In the genomic region with DNA sequence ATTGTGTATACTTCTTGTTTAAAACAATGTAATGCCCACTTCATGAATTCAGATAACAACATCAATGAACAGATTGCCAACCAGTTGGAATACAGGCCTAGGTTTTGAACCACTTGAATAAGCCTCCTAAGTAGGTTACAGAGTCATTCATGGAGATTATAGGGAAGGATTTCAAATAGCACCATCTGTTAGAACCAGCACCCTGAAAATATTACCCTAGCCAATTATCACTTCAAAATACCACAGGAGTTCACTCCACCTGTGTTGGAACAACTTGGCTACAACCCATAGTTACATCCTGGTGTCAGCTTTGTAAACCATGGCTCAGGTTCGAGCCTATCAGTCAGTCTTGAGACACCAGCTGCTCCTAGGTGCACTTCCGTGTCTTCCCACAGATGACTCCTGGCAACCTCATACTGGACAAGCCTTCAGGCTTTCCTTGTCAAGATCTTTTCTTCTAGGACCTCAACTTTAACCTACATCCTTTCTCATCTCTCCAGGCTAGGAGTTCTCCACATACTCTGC, we compare ENCODE assay signal across 18 cellular contexts.
"Had no signal": no experiment of that assay in that cellular context is flagged by ENCODE, and none has a peak within 500 bp of the region (broad histone marks: within the 10 kb centered on the region; RNA-seq: fewer than 3 reads in every experiment).

No MANE protein-coding gene starts in this region.

- H3K27me3 Mint-ChIP-seq: activated naive CD4-positive, alpha-beta T cell treated with anti-CD3 and anti-CD28 coated beads, Interleukin-2, amount 50 U/mL, for 24 hours; stimulated activated naive B cell treated with anti-CD40 and anti-IgM and Interleukin-4, amounts not matched to agents 10 μg/mL and 1 μg/mL and 100 μg/mL, for 72 hours had no signal

- H3K36me3 Mint-ChIP-seq: activated naive CD4-positive, alpha-beta T cell treated with anti-CD3 and anti-CD28 coated beads, Interleukin-2, amount 50 U/mL, for 24 hours; stimulated activated naive B cell treated with anti-CD40 and anti-IgM and Interleukin-4, amounts not matched to agents 10 μg/mL and 1 μg/mL and 100 μg/mL, for 72 hours; WTC11 had no signal

- DNase-seq: activated gamma-delta T cell treated with Interleukin-2 at 50 U/mL for 16 hours; activated T-cell treated with anti-CD3 and anti-CD28 coated beads, Interleukin-2, amount 50 U/mL, for 1 hour; aorta; brain microvascular endothelial cell; central memory CD4-positive, alpha-beta T cell; heart right ventricle; islet precursor cell; mesenchymal stem cell; ovary; stimulated activated CD4-positive, alpha-beta T cell treated with anti-CD3 and anti-CD28 coated beads, Interleukin-2, amount 100 ng/mL, for 48 hours; stimulated activated CD8-positive, alpha-beta memory T cell treated with anti-CD3 and anti-CD28 coated beads, Interleukin-4, amount 100 ng/mL, for 48 hours; stimulated activated naive B cell treated with anti-CD40 and anti-IgM and Interleukin-4, amounts not matched to agents 10 μg/mL and 1 μg/mL and 100 μg/mL, for 72 hours; testis; trophoblast cell; uterus had no signal

- H3K9me3 Mint-ChIP-seq: activated naive CD4-positive, alpha-beta T cell treated with anti-CD3 and anti-CD28 coated beads, Interleukin-2, amount 50 U/mL, for 24 hours; nephron; WTC11 had no signal

- H3K4me1 Mint-ChIP-seq: activated naive CD4-positive, alpha-beta T cell treated with anti-CD3 and anti-CD28 coated beads, Interleukin-2, amount 50 U/mL, for 24 hours; nephron; stimulated activated naive B cell treated with anti-CD40 and anti-IgM and Interleukin-4, amounts not matched to agents 10 μg/mL and 1 μg/mL and 100 μg/mL, for 72 hours; WTC11 had no signal

- H3K27ac Mint-ChIP-seq: activated naive CD4-positive, alpha-beta T cell treated with anti-CD3 and anti-CD28 coated beads, Interleukin-2, amount 50 U/mL, for 24 hours; nephron; stimulated activated naive B cell treated with anti-CD40 and anti-IgM and Interleukin-4, amounts not matched to agents 10 μg/mL and 1 μg/mL and 100 μg/mL, for 72 hours; WTC11 had no signal

- ATAC-seq: heart right ventricle; stimulated activated naive B cell treated with anti-CD40 and anti-IgM and Interleukin-4, amounts not matched to agents 10 μg/mL and 1 μg/mL and 100 μg/mL, for 72 hours; WTC11 had no signal

- H3K4me3 Mint-ChIP-seq: activated naive CD4-positive, alpha-beta T cell treated with anti-CD3 and anti-CD28 coated beads, Interleukin-2, amount 50 U/mL, for 24 hours; nephron; stimulated activated naive B cell treated with anti-CD40 and anti-IgM and Interleukin-4, amounts not matched to agents 10 μg/mL and 1 μg/mL and 100 μg/mL, for 72 hours; WTC11 had no signal
